Comparison of ENCODE assay signal across 17 cellular contexts in the genomic region with DNA sequence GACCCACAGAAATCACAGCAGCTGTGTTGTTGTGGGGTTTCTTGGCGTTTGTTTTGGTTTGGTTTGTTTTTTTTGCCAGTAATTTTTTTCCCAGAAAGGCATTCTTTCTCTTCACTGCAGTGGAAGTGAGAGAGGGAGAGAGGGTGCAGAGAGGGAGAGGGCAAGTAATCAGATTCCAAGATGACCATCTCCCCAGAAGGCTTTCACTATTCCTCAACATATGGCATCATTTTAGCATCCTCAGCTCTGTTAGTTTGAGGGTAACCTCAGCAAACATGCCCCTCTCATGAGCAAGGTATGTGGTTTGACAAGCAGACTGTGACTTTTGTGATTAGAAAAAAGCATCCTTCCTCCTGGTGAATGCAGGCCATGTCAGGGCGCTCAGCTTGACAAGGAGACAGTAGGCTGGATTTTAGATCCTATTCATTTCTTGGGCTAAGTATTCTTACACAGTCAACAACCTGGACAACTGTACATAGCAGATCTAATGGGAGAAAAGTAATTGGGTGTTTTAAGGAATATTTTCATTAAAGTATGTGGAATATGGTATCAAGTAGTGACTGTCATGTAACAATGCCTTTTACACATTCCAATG.
DNase-seq lines count a peak whose midpoint lies in the region; ATAC-seq, FAIRE-seq and TF ChIP-seq lines count a peak whose summit lies in the region.
"Had no signal": no experiment of that assay in that cellular context is flagged by ENCODE, and none has a peak within 500 bp of the region (broad histone marks: within the 10 kb centered on the region; RNA-seq: fewer than 3 reads in every experiment).

No MANE protein-coding gene starts in this region.

- no peaks in the 10 kb centered on the region for H4K20me1 ChIP-seq in K562 (replicated peaks; ENCODE audit: control insufficient read depth, insufficient read depth, low read length)

- H3K9ac ChIP-seq in K562 (ENCODE audit: insufficient read depth in 1 of 2, low read depth in 2 of 2, low read length in 2 of 2), result no peak overlapping the region

- H3K4me3 ChIP-seq in K562 (no peak overlapping the region), HAP-1 (no peak overlapping the region)
- H3K4me3 ChIP-seq: Peyer's patch had no signal

- in situ Hi-C loops in K562 (cut with MboI), result no loop called here
- in situ Hi-C loops in HAP-1 (cut with MboI; ENCODE audit: low sequenced_read_pairs), result no loop called here

- DNase-seq in EH (ENCODE audit: low read depth) (peak; percentile 82), LHCN-M2 (ENCODE audit: low read depth) (peak; percentile 69), K562 (ENCODE audit: extremely low read depth in 1 of 4, low spot score in 3 of 4) (no peak), naive B cell (no peak), COLO668 (lab: John Stamatoyannopoulos, UW; ENCODE audit: unreplicated experiment) (no peak), NCI-H1048 (lab: John Stamatoyannopoulos, UW) (no peak), HAP-1 (ENCODE audit: low spot score in 2 of 2) (no peak)
- DNase-seq: BE2C; CD4-positive, alpha-beta memory T cell; H9; NCI-H1092; NCI-H1694 treated with DMSO at 0.1 percent for 48 hours; NCI-H446; NCI-H748 treated with DMSO at 0.1 percent for 48 hours; Peyer's patch had no signal

- H3K79me2 ChIP-seq in K562 (ENCODE audit: control insufficient read depth, insufficient read depth, low read length), result peaks cover 88% of the 10 kb centered on the region

- peak overlapping the region; percentile 90; the same call in 1 of the 2 replicates for H3K4me2 ChIP-seq in K562 (ENCODE audit: insufficient read depth, low read length)

- no peak overlapping the region for H3K4me3 Mint-ChIP-seq in naive B cell
- H3K4me3 Mint-ChIP-seq: CD4-positive, alpha-beta memory T cell; H9; IgD-negative memory B cell had no signal

- H3K9me3 Mint-ChIP-seq in naive B cell, result peaks cover 0 to 8% (median 2%) of the 10 kb centered on the region in 7 donors
- H3K9me3 Mint-ChIP-seq: H9, IgD-negative memory B cell had no signal

- H3K36me3 Mint-ChIP-seq in naive B cell, result peaks cover 8 to 10% of the 10 kb centered on the region in 2 donors
- H3K36me3 Mint-ChIP-seq: CD4-positive, alpha-beta memory T cell had no signal

- peaks cover 0 to 6% (median 4%) of the 10 kb centered on the region in 3 donors for H3K4me1 Mint-ChIP-seq in naive B cell
- H3K4me1 Mint-ChIP-seq: CD4-positive, alpha-beta memory T cell had no signal

- no peak overlapping the region for H2AFZ ChIP-seq in K562 (ENCODE audit: low read depth, low read length)

- 52% methylated on average over 2 of the region's 2 CpGs for WGBS in K562 (ENCODE audit: insufficient coverage, low coverage, missing lambda C conversion rate)

- H3K9me1 ChIP-seq in K562 (ENCODE audit: control insufficient read depth, insufficient read depth, low read length), result no peaks in the 10 kb centered on the region

- peaks cover 6% of the 10 kb centered on the region for H3K9me3 ChIP-seq in K562 (replicated peaks; ENCODE audit: control insufficient read depth, insufficient read depth, low read depth, low read length)
- H3K9me3 ChIP-seq in HAP-1, result no peaks in the 10 kb centered on the region
- H3K9me3 ChIP-seq: BE2C, Peyer's patch had no signal

- no peak for FAIRE-seq in K562 (lab: Jason Lieb, UNC)
- FAIRE-seq: GM12891 had no signal

- no peak overlapping the region for H3K27ac ChIP-seq in K562 (ENCODE audit: extremely low read depth, low read depth, low read length)

- CTCF ChIA-PET in K562 (lab: Yijun Ruan, JAX; ENCODE audit: low intra/inter-chr PET ratio), result no interaction called here

- H3K4me1 ChIP-seq in K562 (replicated peaks in 1 of 2; ENCODE audit: control insufficient read depth in 2 of 2, insufficient read depth in 2 of 2, low read length in 2 of 2) (peaks cover 12 to 60% of the 10 kb centered on the region in 2 experiments; a peak in 4 of 5 replicates), HAP-1 (no peaks in the 10 kb centered on the region)
- H3K4me1 ChIP-seq: BE2C, Peyer's patch had no signal

- TF ChIP-seq RAD21 in K562 (CRISPR knock-in tag; conservative IDR thresholded peaks at IDR 0.05 in 1 of 2, IDR thresholded peaks at IDR 0.05 in 1 of 2), result no peak

- no peak for TF ChIP-seq POLR2A in K562 (conservative IDR thresholded peaks at IDR 0.05)

- no peak for TF ChIP-seq EP300 in K562 (IDR thresholded peaks at IDR 0.05; ENCODE audit: low read length)

- H3K27ac Mint-ChIP-seq in naive B cell, result peak overlapping the region in 4 of 6 donors; percentile 17 to 32 (median 23)
- H3K27ac Mint-ChIP-seq: CD4-positive, alpha-beta memory T cell; H9; IgD-negative memory B cell had no signal

- POLR2A ChIA-PET in K562 (lab: Yijun Ruan, JAX), result interaction anchor here (0.6 to 5.1 kb wide), 14 partner anchors 9 to 584 kb away, joined by 3 to 37 read pairs (median 4); partner anchors contain the start of gene CCDC71L

- no TSS peak for BruUV-seq in K562 (replicated peaks; lab: Mats Ljungman, UMichigan)

- no peaks in the 10 kb centered on the region for H3K27me3 Mint-ChIP-seq in naive B cell

- TF ChIP-seq CTCF in K562 (IDR thresholded peaks at IDR 0.05 in 2 of 3, conservative IDR thresholded peaks at IDR 0.05 in 1 of 3; ENCODE audit: insufficient read depth in 2 of 3, low read depth in 1 of 3, low read length in 3 of 3), result no peak

- H3K36me3 ChIP-seq in K562 (ENCODE audit: control insufficient read depth, insufficient read depth, low read length), result peaks cover 63% of the 10 kb centered on the region
- H3K36me3 ChIP-seq in HAP-1 (replicated peaks), result no peaks in the 10 kb centered on the region
- H3K36me3 ChIP-seq: BE2C, Peyer's patch had no signal

- no peaks in the 10 kb centered on the region for H3K27me3 ChIP-seq in K562 (ENCODE audit: control insufficient read depth in 2 of 2, insufficient read depth in 2 of 2, low read length in 2 of 2)
- H3K27me3 ChIP-seq in HAP-1 (ENCODE audit: low read depth), result no peaks in the 10 kb centered on the region; the same call in 1 of the 2 replicates
- H3K27me3 ChIP-seq: BE2C, Peyer's patch had no signal

- ATAC-seq in K562 (no peak), naive B cell (ENCODE audit: low read depth in 2 of 2) (no peak)

- intact Hi-C loops in K562 (cut with micrococcal nuclease), result loop anchor here (10.0 kb wide), 1 partner anchor 494 kb away; the partner anchor contains the start of gene NAMPT

TF ChIP-seq in K562, 482 proteins besides CTCF, POLR2A, EP300 and RAD21 (continues in another document):
- TF ChIP-seq, protein P1, sequence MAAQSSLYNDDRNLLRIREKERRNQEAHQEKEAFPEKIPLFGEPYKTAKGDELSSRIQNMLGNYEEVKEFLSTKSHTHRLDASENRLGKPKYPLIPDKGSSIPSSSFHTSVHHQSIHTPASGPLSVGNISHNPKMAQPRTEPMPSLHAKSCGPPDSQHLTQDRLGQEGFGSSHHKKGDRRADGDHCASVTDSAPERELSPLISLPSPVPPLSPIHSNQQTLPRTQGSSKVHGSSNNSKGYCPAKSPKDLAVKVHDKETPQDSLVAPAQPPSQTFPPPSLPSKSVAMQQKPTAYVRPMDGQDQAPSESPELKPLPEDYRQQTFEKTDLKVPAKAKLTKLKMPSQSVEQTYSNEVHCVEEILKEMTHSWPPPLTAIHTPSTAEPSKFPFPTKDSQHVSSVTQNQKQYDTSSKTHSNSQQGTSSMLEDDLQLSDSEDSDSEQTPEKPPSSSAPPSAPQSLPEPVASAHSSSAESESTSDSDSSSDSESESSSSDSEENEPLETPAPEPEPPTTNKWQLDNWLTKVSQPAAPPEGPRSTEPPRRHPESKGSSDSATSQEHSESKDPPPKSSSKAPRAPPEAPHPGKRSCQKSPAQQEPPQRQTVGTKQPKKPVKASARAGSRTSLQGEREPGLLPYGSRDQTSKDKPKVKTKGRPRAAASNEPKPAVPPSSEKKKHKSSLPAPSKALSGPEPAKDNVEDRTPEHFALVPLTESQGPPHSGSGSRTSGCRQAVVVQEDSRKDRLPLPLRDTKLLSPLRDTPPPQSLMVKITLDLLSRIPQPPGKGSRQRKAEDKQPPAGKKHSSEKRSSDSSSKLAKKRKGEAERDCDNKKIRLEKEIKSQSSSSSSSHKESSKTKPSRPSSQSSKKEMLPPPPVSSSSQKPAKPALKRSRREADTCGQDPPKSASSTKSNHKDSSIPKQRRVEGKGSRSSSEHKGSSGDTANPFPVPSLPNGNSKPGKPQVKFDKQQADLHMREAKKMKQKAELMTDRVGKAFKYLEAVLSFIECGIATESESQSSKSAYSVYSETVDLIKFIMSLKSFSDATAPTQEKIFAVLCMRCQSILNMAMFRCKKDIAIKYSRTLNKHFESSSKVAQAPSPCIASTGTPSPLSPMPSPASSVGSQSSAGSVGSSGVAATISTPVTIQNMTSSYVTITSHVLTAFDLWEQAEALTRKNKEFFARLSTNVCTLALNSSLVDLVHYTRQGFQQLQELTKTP (IDR thresholded peaks at IDR 0.05; ENCODE audit: low read depth in 1 of 2, partially characterized antibody in 2 of 2), result no peak
- TF ChIP-seq GTF2E2 (tag; IDR thresholded peaks at IDR 0.05), result 0 out of 2 replicates have a peak, but pooled peaks have one; percentile 13
- TF ChIP-seq ZNF24 (IDR thresholded peaks at IDR 0.05), result no peak
- TF ChIP-seq SMARCB1 (IDR thresholded peaks at IDR 0.05; ENCODE audit: insufficient read length, low read depth), result no peak
- no peak for TF ChIP-seq TRIM24 (IDR thresholded peaks at IDR 0.05)
- no peak for TF ChIP-seq SMARCC2 (IDR thresholded peaks at IDR 0.05; ENCODE audit: low read depth)
- no peak for TF ChIP-seq TCF3 (CRISPR knock-in tag; IDR thresholded peaks at IDR 0.05)
- no peak for TF ChIP-seq NONO (IDR thresholded peaks at IDR 0.05; ENCODE audit: low read depth in 2 of 2, low read length in 1 of 2)
- TF ChIP-seq MECOM (CRISPR knock-in tag; IDR thresholded peaks at IDR 0.05), result 0 out of 2 replicates have a peak, but pooled peaks have one; percentile 36
- TF ChIP-seq ZBTB1 (CRISPR knock-in tag; IDR thresholded peaks at IDR 0.05; ENCODE audit: borderline replicate concordance, low read depth), result no peak
- TF ChIP-seq CGGBP1 (CRISPR knock-in tag; IDR thresholded peaks at IDR 0.05), result 0 out of 2 replicates have a peak, but pooled peaks have one; percentile 27
- TF ChIP-seq RBM25 (IDR thresholded peaks at IDR 0.05; ENCODE audit: low read depth, low read length, severe bottlenecking), result peak; percentile 74
- no peak for TF ChIP-seq E2F3 (CRISPR knock-in tag; IDR thresholded peaks at IDR 0.05)
- no peak for TF ChIP-seq ZNF695 (CRISPR knock-in tag; IDR thresholded peaks at IDR 0.05)
- no peak for TF ChIP-seq MLX (CRISPR knock-in tag; conservative IDR thresholded peaks at IDR 0.05)

Comparison
In these comparisons a context has a peak if more than half of its experiments do, and no peak if none do; other contexts are left out.
1. DNase-seq: peak in EH (single experiment) and LHCN-M2 (single experiment); none in K562 (0 of 4), naive B cell (single experiment), COLO668 (single experiment), NCI-H1048 (single experiment) and HAP-1 (0 of 2).